12 cellular contexts compared by ENCODE assay signal in genomic region chr5:151270599-151270998, GRCh38. TPM values are rescaled to one million over a fixed set of nuclear protein-coding genes. Genes with fewer than 3 reads are reported as not detected.
DNase-seq lines count a peak whose midpoint lies in the region; ATAC-seq and TF ChIP-seq lines count a peak whose summit lies in the region.
"Had no signal": no experiment of that assay in that cellular context is flagged by ENCODE, and none has a peak within 500 bp of the region (broad histone marks: within the 10 kb centered on the region; RNA-seq: fewer than 3 reads in every experiment).

No MANE protein-coding gene starts in this region.

- H3K27me3 Mint-ChIP-seq in endothelial cell (ENCODE audit: unreplicated experiment) (no peaks in the 10 kb centered on the region), mesothelial cell of epicardium (ENCODE audit: low read depth) (no peaks in the 10 kb centered on the region)

- H3K9me3 ChIP-seq in esophagus muscularis mucosa: no peaks in the 10 kb centered on the region
- H3K9me3 ChIP-seq: pancreas had no signal

- no peaks in the 10 kb centered on the region for H3K9me3 Mint-ChIP-seq in endothelial cell (ENCODE audit: unreplicated experiment)
- no peaks in the 10 kb centered on the region for H3K9me3 Mint-ChIP-seq in mesothelial cell of epicardium

- WGBS in esophagus muscularis mucosa: 57% methylated on average over 1 of the region's 1 CpG

- H3K4me3 ChIP-seq in foreskin fibroblast (ENCODE audit: low read depth in 1 of 2, low read length in 2 of 2) (no peak overlapping the region), esophagus muscularis mucosa (no peak overlapping the region)
- H3K4me3 ChIP-seq: pancreas had no signal

- H3K27me3 ChIP-seq in esophagus muscularis mucosa: no peaks in the 10 kb centered on the region
- H3K27me3 ChIP-seq: pancreas had no signal

- H3K4me3 Mint-ChIP-seq in endothelial cell (ENCODE audit: unreplicated experiment): no peak overlapping the region
- no peak overlapping the region for H3K4me3 Mint-ChIP-seq in mesothelial cell of epicardium

- H3K4me1 Mint-ChIP-seq in endothelial cell (ENCODE audit: unreplicated experiment) (no peaks in the 10 kb centered on the region), mesothelial cell of epicardium (peaks cover 31% of the 10 kb centered on the region)

- no peak overlapping the region for H3K27ac ChIP-seq in esophagus muscularis mucosa (replicated peaks in 1 of 4)
- H3K27ac ChIP-seq: pancreas had no signal

- peak; percentile 51 to 57 for DNase-seq in foreskin fibroblast
- DNase-seq in endothelial cell (ENCODE audit: low spot score): no peak
- no peak for DNase-seq in esophagus muscularis mucosa (ENCODE audit: extremely low spot score)
- DNase-seq in mesothelial cell of epicardium (ENCODE audit: low spot score in 2 of 2, unreplicated experiment in 2 of 2): no peak
- DNase-seq in amygdala (lab: John Stamatoyannopoulos, UW): no peak
- DNase-seq: NCI-H1930, pancreas had no signal

- no peak overlapping the region for H3K27ac Mint-ChIP-seq in endothelial cell (ENCODE audit: unreplicated experiment)
- no peak overlapping the region for H3K27ac Mint-ChIP-seq in mesothelial cell of epicardium

- TF ChIP-seq CTCF in foreskin fibroblast (IDR thresholded peaks at IDR 0.05; ENCODE audit: low read depth, low read length): no peak
- TF ChIP-seq CTCF in endothelial cell (IDR thresholded peaks at IDR 0.05; ENCODE audit: unreplicated experiment): no peak
- TF ChIP-seq CTCF in esophagus muscularis mucosa (IDR thresholded peaks at IDR 0.05): no peak
- no peak for TF ChIP-seq CTCF in mesothelial cell of epicardium (IDR thresholded peaks at IDR 0.05; ENCODE audit: unreplicated experiment)

- TF ChIP-seq POLR2A in esophagus muscularis mucosa (IDR thresholded peaks at IDR 0.05; ENCODE audit: low read depth): no peak

- ATAC-seq in GM18502 (IDR thresholded peaks at IDR 0.05; ENCODE audit: poor library complexity, unreplicated experiment): peak; percentile 96
- peak; percentile 87 for ATAC-seq in GM21367 (IDR thresholded peaks at IDR 0.05; ENCODE audit: unreplicated experiment)
- peak; percentile 64 for ATAC-seq in HG03175 (IDR thresholded peaks at IDR 0.05; ENCODE audit: unreplicated experiment)

- TF ChIP-seq EP300 in esophagus muscularis mucosa (IDR thresholded peaks at IDR 0.05): no peak

- H3K36me3 ChIP-seq in esophagus muscularis mucosa: peaks cover 10 to 50% (median 30%) of the 10 kb centered on the region in 4 donors

- intact Hi-C loops in esophagus muscularis mucosa (cut with DNase I): no loop called here

- H3K4me1 ChIP-seq in esophagus muscularis mucosa: peaks cover 0 to 7% (median 0%) of the 10 kb centered on the region in 4 donors
- H3K4me1 ChIP-seq: pancreas had no signal

- peaks cover 15% of the 10 kb centered on the region for H3K36me3 Mint-ChIP-seq in endothelial cell (ENCODE audit: low read depth, unreplicated experiment)
- H3K36me3 Mint-ChIP-seq in mesothelial cell of epicardium: peaks cover 15% of the 10 kb centered on the region

RNA-seq across cellular contexts. Expression of gene GM2A, which starts 17.6 kb away (rescaled TPM):
- total RNA-seq in endothelial cell (ENCODE audit: unreplicated experiment) (33.9 TPM), esophagus muscularis mucosa (10 to 100 TPM; 28.3 to 32.0 (median 30.1) TPM), mesothelial cell of epicardium (41.8 to 42.9 TPM (median 42.7 TPM) in 3 replicates)

RNA-seq across cellular contexts. Expression of gene SLC36A3, which starts 33.0 kb away (rescaled TPM):
- total RNA-seq in endothelial cell (ENCODE audit: unreplicated experiment) (not detected), esophagus muscularis mucosa (not detected), mesothelial cell of epicardium (not detected in 3 replicates)
- total RNA-seq: endothelial cell of umbilical vein, pancreas, subcutaneous adipose tissue had no signal

RNA-seq across cellular contexts. Expression of gene CCDC69, which starts 46.7 kb away (rescaled TPM):
- 1.2 TPM for total RNA-seq in endothelial cell (ENCODE audit: unreplicated experiment)
- 100 to 1,000 TPM; 217 to 341 (median 285) TPM for total RNA-seq in esophagus muscularis mucosa
- total RNA-seq in mesothelial cell of epicardium: 4.7 to 5.5 TPM (median 4.8 TPM) in 3 replicates

Comparison
In these comparisons a context has a peak if more than half of its experiments do, and no peak if none do; other contexts are left out.
1. DNase-seq: peak in foreskin fibroblast (2 of 2); none in endothelial cell (single experiment), esophagus muscularis mucosa (single experiment), mesothelial cell of epicardium (0 of 2) and amygdala (0 of 56).
2. RNA of gene CCDC69, which starts 46.7 kb away (total RNA-seq): 217 to 341 TPM in esophagus muscularis mucosa; 4.7 to 5.5 TPM in mesothelial cell of epicardium and 1.2 TPM in endothelial cell (single experiment); every median in the first group is over 10 times any median in the second.
3. Peak in every context shown above with its lines, with median percentiles within 50 percentile points of each other: ATAC-seq.